ENCODE assay signal across 8 cellular contexts in the genomic region with DNA sequence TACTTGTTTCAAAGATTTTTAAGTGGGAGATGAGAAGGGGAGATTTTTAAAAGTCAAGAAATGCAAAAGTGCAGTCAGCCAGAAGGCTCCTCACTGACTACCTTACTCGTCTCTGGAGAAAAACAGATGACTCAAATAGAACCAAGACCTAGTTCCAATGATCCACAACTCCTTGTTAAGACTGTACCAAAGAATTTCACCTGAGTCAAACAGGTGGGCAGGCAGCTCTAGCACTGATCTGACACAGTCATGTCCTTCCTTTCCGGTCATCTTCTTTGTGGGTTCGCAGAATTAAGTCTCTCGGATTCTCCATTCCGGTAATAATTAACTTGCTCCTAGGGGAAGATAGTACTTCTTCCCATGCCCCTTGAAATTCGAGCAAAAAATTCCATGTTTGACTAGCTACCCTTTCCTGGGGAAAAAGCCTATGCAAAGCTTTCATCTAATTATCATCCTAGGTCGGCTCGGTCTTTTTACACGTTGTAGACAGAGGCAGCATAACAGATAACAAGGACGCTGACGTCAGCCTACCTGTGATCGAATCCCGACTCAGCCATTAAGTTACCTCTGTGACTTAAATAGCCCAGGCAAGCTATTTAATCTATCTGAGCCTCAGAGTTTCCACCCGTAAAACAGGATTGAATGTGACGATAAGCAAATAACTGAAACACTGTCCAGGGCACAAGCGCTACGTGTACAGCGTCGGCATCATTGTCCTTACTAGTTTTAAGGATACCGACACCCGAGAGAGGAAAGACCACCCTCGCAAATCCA. TPM values are rescaled to one million over a fixed set of nuclear protein-coding genes. Genes with fewer than 3 reads are reported as not detected.
DNase-seq lines count a peak whose midpoint lies in the region; ATAC-seq and TF ChIP-seq lines count a peak whose summit lies in the region.

No MANE protein-coding gene starts in this region.

- DNase-seq in RWPE1 (ENCODE audit: low spot score) (no peak), adrenal gland (peak; percentile 29 to 80 (median 40)), T1000 (lab: John Stamatoyannopoulos, UW) (no peak), SW 1271 (lab: John Stamatoyannopoulos, UW) (no peak)

- no peak for TF ChIP-seq POLR2A in adrenal gland (IDR thresholded peaks at IDR 0.05)

- H3K4me1 ChIP-seq in adrenal gland (replicated peaks in 1 of 2) (peaks cover 7 to 22% of the 10 kb centered on the region in 2 donors), iPS-15b (ENCODE audit: control insufficient read depth, insufficient read depth, low read length) (no peaks in the 10 kb centered on the region)

- H3K27me3 ChIP-seq in adrenal gland (no peaks in the 10 kb centered on the region), iPS-15b (ENCODE audit: control insufficient read depth, insufficient read depth, low read length) (no peaks in the 10 kb centered on the region)

- H3K27ac ChIP-seq in 22Rv1 (peak overlapping the region; percentile 82), RWPE1 (peak overlapping the region; percentile 77), adrenal gland (peak overlapping the region; percentile 41 to 97 (median 89)), skin epidermis (peak overlapping the region; percentile 62 to 98 (median 92))

- TF ChIP-seq CTCF in 22Rv1 (IDR thresholded peaks at IDR 0.05) (no peak), RWPE1 (conservative IDR thresholded peaks at IDR 0.05; ENCODE audit: low read depth) (no peak), adrenal gland (IDR thresholded peaks at IDR 0.05) (no peak)

- H3K36me3 ChIP-seq in adrenal gland (replicated peaks in 1 of 2) (peaks cover 0 to 12% of the 10 kb centered on the region in 2 donors), iPS-15b (ENCODE audit: control insufficient read depth, insufficient read depth, low read length) (peaks cover 3% of the 10 kb centered on the region)

- ATAC-seq in GM19467 (IDR thresholded peaks at IDR 0.05; ENCODE audit: unreplicated experiment) = peak; percentile 8

- H3K4me3 ChIP-seq in adrenal gland (peak overlapping the region; percentile 31 to 97 (median 84)), iPS-15b (ENCODE audit: low read depth, low read length) (peak overlapping the region; percentile 83), skin epidermis (peak overlapping the region; percentile 83 to 99 (median 97))

- intact Hi-C loops in adrenal gland (cut with DNase I) = no loop called here

- H3K9me3 ChIP-seq in adrenal gland (replicated peaks in 1 of 3) = no peaks in the 10 kb centered on the region
- H3K9me3 ChIP-seq in iPS-15b (ENCODE audit: control insufficient read depth, insufficient read depth, low read length) = no peaks in the 10 kb centered on the region

- POLR2A ChIA-PET in RWPE1 (lab: Yijun Ruan, JAX; ENCODE audit: low non-redundant PET) = no interaction called here

- CTCF ChIA-PET in RWPE1 (lab: Yijun Ruan, JAX) = no interaction called here

- WGBS in adrenal gland, 4 donors = 3 to 8% (median 5%) methylated on average over 21 to 22 of the region's 22 CpGs

- H3K9ac ChIP-seq in iPS-15b (ENCODE audit: low read depth, low read length) = peak overlapping the region; percentile 57

RNA-seq across cellular contexts. Expression of gene SELENOK, which starts 0.7 kb away (rescaled TPM):
- 100 to 1,000 TPM in 1 of 8 donors, 10 to 100 TPM in 7; 36.2 to 116 (median 58.4) TPM for total RNA-seq in adrenal gland
- 100 to 1,000 TPM; 112 to 203 (median 123) TPM for polyA plus RNA-seq in adrenal gland

RNA-seq across cellular contexts. Expression of gene ACTR8, which starts 9.0 kb away (rescaled TPM):
- 10 to 100 TPM in 7 of 8 donors, 1 to 10 TPM in 1; 5.8 to 26.0 (median 21.9) TPM for total RNA-seq in adrenal gland
- 10 to 100 TPM; 17.8 to 20.4 (median 18.9) TPM for polyA plus RNA-seq in adrenal gland

RNA-seq across cellular contexts. Expression of gene IL17RB, which starts 44.5 kb away (rescaled TPM):
- total RNA-seq in adrenal gland = 10 to 100 TPM in 1 of 8 donors, 1 to 10 TPM in 5, under 1 TPM in 2; 0.35 to 12.0 (median 2.1) TPM
- 1 to 10 TPM in 2 of 3 donors, under 1 TPM in 1; 0.70 to 7.0 (median 4.9) TPM for polyA plus RNA-seq in adrenal gland

RNA-seq across cellular contexts. Expression of gene CHDH, which starts 44.7 kb away (rescaled TPM):
- total RNA-seq in adrenal gland = 10 to 100 TPM in 4 of 8 donors, 1 to 10 TPM in 4; 3.5 to 29.6 (median 8.5) TPM
- 1 to 10 TPM; 1.1 to 6.0 (median 3.0) TPM for polyA plus RNA-seq in adrenal gland

Comparison
In these comparisons a context has a peak if more than half of its experiments do, and no peak if none do; other contexts are left out.
1. DNase-seq: peak in adrenal gland (7 of 7); none in RWPE1 (single experiment), T1000 (single experiment) and SW 1271 (0 of 2).
2. Peak in every context shown above with its lines, with median percentiles within 50 percentile points of each other: H3K27ac ChIP-seq and H3K4me3 ChIP-seq.